ENCODE assay signal across 14 cellular contexts in the genomic region with DNA sequence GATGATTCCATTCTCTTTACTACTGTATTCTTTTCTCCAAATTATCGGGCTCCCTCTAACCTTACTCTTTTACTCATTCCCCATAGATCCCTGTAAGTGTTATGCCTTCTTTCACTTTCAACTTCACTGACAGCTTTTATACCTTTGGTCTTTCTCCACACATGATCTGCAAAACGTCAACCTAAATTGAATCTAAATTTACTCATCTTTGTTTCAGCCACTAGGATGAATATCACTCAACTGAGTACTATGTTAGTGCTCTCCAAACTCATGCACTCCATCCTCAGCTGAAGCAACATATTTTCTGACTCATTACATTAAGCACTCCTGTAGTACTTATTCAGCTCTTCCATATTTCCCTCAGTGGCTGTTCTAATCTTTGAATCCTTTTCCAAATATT.
"Had no signal": no experiment of that assay in that cellular context is flagged by ENCODE, and none has a peak within 500 bp of the region (broad histone marks: within the 10 kb centered on the region; RNA-seq: fewer than 3 reads in every experiment).

No MANE protein-coding gene starts in this region.

- H2AFZ ChIP-seq: parathyroid adenoma had no signal

- H3K9me3 Mint-ChIP-seq: activated naive CD8-positive, alpha-beta T cell treated with anti-CD3 and anti-CD28 coated beads, Interleukin-2, amount 50 U/mL, for 24 hours had no signal

- H3K4me3 ChIP-seq: coronary artery, lung, skin epidermis, stomach had no signal

- H3K36me3 Mint-ChIP-seq: naive B cell had no signal

- H3K4me1 Mint-ChIP-seq: activated naive CD8-positive, alpha-beta T cell treated with anti-CD3 and anti-CD28 coated beads, Interleukin-2, amount 50 U/mL, for 24 hours; naive B cell had no signal

- H3K4me1 ChIP-seq: parathyroid adenoma, stomach had no signal

- H3K27me3 Mint-ChIP-seq: activated naive CD8-positive, alpha-beta T cell treated with anti-CD3 and anti-CD28 coated beads, Interleukin-2, amount 50 U/mL, for 24 hours; naive B cell had no signal

- H3K9me3 ChIP-seq: stomach had no signal

- H3K36me3 ChIP-seq: stomach had no signal

- H3K9ac ChIP-seq: parathyroid adenoma had no signal

- H3K27ac Mint-ChIP-seq: activated naive CD8-positive, alpha-beta T cell treated with anti-CD3 and anti-CD28 coated beads, Interleukin-2, amount 50 U/mL, for 24 hours; naive B cell had no signal

- H3K4me3 Mint-ChIP-seq: activated naive CD8-positive, alpha-beta T cell treated with anti-CD3 and anti-CD28 coated beads, Interleukin-2, amount 50 U/mL, for 24 hours; naive B cell had no signal

- H3K27me3 ChIP-seq: stomach had no signal

- H3K27ac ChIP-seq: coronary artery, parathyroid adenoma, skin epidermis, stomach had no signal

- ATAC-seq: activated naive CD8-positive, alpha-beta T cell treated with anti-CD3 and anti-CD28 coated beads, Interleukin-2, amount 50 U/mL, for 24 hours had no signal

- DNase-seq: activated CD4-positive, alpha-beta T cell treated with anti-CD3 and anti-CD28 coated beads, Interleukin-2, amount 50 U/mL, for 4 hours; activated CD4-positive, CD25-positive, alpha-beta regulatory T cell treated with anti-CD3 and anti-CD28 coated beads, Interleukin-2, amount 50 U/mL, for 72 hours; activated naive CD4-positive, alpha-beta T cell; activated naive CD8-positive, alpha-beta T cell treated with anti-CD3 and anti-CD28 coated beads, Interleukin-2, amount 50 U/mL, for 24 hours; activated T-cell treated with anti-CD3 and anti-CD28 coated beads, Interleukin-2, amount 50 U/mL, for 48 hours; central memory CD4-positive, alpha-beta T cell; effector CD8-positive, alpha-beta T cell; naive B cell; retina; stomach had no signal
